Comparison of ENCODE assay signal across 1 cellular context in the genomic region with DNA sequence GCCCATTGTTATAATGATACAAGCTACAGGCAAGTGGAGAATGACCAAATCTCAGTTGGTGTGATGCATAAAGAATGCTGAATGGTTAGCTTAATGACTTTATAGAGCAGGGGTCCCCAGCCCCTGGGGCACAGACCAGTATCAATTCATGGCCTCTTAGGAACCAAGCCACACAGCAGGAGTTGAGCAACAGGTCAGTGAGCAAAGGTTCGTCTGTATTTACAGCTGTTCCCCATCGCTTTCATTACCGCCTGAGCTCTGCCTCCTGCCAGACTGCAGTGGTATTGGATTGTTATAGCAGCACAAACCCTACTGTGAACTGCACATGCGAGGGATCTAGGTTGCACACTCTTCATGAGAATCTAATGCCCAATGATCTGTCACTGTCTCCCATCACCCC.
TF ChIP-seq lines count a peak whose summit lies in the region.

No MANE protein-coding gene starts in this region.

TF ChIP-seq in HepG2, 621 proteins besides CTCF, POLR2A, EP300 and RAD21 (continued from another document and continues in another):
- TF ChIP-seq, protein P1, sequence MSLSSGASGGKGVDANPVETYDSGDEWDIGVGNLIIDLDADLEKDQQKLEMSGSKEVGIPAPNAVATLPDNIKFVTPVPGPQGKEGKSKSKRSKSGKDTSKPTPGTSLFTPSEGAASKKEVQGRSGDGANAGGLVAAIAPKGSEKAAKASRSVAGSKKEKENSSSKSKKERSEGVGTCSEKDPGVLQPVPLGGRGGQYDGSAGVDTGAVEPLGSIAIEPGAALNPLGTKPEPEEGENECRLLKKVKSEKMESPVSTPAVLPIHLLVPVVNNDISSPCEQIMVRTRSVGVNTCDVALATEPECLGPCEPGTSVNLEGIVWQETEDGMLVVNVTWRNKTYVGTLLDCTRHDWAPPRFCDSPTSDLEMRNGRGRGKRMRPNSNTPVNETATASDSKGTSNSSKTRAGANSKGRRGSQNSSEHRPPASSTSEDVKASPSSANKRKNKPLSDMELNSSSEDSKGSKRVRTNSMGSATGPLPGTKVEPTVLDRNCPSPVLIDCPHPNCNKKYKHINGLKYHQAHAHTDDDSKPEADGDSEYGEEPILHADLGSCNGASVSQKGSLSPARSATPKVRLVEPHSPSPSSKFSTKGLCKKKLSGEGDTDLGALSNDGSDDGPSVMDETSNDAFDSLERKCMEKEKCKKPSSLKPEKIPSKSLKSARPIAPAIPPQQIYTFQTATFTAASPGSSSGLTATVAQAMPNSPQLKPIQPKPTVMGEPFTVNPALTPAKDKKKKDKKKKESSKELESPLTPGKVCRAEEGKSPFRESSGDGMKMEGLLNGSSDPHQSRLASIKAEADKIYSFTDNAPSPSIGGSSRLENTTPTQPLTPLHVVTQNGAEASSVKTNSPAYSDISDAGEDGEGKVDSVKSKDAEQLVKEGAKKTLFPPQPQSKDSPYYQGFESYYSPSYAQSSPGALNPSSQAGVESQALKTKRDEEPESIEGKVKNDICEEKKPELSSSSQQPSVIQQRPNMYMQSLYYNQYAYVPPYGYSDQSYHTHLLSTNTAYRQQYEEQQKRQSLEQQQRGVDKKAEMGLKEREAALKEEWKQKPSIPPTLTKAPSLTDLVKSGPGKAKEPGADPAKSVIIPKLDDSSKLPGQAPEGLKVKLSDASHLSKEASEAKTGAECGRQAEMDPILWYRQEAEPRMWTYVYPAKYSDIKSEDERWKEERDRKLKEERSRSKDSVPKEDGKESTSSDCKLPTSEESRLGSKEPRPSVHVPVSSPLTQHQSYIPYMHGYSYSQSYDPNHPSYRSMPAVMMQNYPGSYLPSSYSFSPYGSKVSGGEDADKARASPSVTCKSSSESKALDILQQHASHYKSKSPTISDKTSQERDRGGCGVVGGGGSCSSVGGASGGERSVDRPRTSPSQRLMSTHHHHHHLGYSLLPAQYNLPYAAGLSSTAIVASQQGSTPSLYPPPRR (CRISPR knock-in tag; IDR thresholded peaks at IDR 0.05; ENCODE audit: borderline replicate concordance): 0 out of 2 replicates have a peak, but pooled peaks have one; percentile 20
- TF ChIP-seq ZMAT3 (CRISPR knock-in tag; conservative IDR thresholded peaks at IDR 0.05) (no peak), MAFG (CRISPR knock-in tag; IDR thresholded peaks at IDR 0.05) (no peak), ZNF709 (CRISPR knock-in tag; IDR thresholded peaks at IDR 0.05) (no peak), PCBP2 (optimal IDR thresholded peaks at IDR 0.05; ENCODE audit: low read depth, low read length, poor library complexity, severe bottlenecking) (no peak), ZNF776 (CRISPR knock-in tag; IDR thresholded peaks at IDR 0.05) (no peak), ZNF354B (CRISPR knock-in tag; IDR thresholded peaks at IDR 0.05) (no peak), ZC3H13 (CRISPR knock-in tag; IDR thresholded peaks at IDR 0.05) (no peak), MIER2 (CRISPR knock-in tag; IDR thresholded peaks at IDR 0.05) (0 out of 2 replicates have a peak, but pooled peaks have one; percentile 59), ZNF737 (CRISPR knock-in tag; IDR thresholded peaks at IDR 0.05; ENCODE audit: borderline replicate concordance) (no peak), MZF1 (CRISPR knock-in tag; IDR thresholded peaks at IDR 0.05; ENCODE audit: borderline replicate concordance) (no peak), ATF1 (CRISPR knock-in tag; IDR thresholded peaks at IDR 0.05) (no peak), ZFX (CRISPR knock-in tag; IDR thresholded peaks at IDR 0.05; ENCODE audit: low read depth) (peak; percentile 35; the same call in 1 of the 2 replicates), SOX6 (IDR thresholded peaks at IDR 0.05) (no peak), SOX6 (CRISPR knock-in tag; IDR thresholded peaks at IDR 0.05) (peak; percentile 58; the same call in 1 of the 2 replicates), HNF4A (CRISPR knock-in tag; IDR thresholded peaks at IDR 0.05) (peak; percentile 95), KDM5A (IDR thresholded peaks at IDR 0.05; ENCODE audit: borderline replicate concordance, low read length) (no peak), ZNF468 (CRISPR knock-in tag; IDR thresholded peaks at IDR 0.05) (no peak), BORCS8-MEF2B (CRISPR knock-in tag; IDR thresholded peaks at IDR 0.05) (peak; percentile 39; the same call in 1 of the 2 replicates), GATAD1 (CRISPR knock-in tag; IDR thresholded peaks at IDR 0.05) (0 out of 2 replicates have a peak, but pooled peaks have one; percentile 46), NFATC3 (CRISPR knock-in tag; IDR thresholded peaks at IDR 0.05) (no peak), HNF4G (IDR thresholded peaks at IDR 0.05; ENCODE audit: borderline replicate concordance, low read depth, low read length) (peak; percentile 94), HNF4G (CRISPR knock-in tag; IDR thresholded peaks at IDR 0.05; ENCODE audit: borderline replicate concordance, low read depth) (no peak; the same call in 1 of the 2 replicates), HMG20B (CRISPR knock-in tag; conservative IDR thresholded peaks at IDR 0.05) (peak; percentile 58; the same call in 1 of the 2 replicates), PTBP1 (IDR thresholded peaks at IDR 0.05; ENCODE audit: low read depth, low read length, poor library complexity, severe bottlenecking) (no peak), SIX1 (CRISPR knock-in tag; IDR thresholded peaks at IDR 0.05; ENCODE audit: borderline replicate concordance) (no peak), SCMH1 (CRISPR knock-in tag; IDR thresholded peaks at IDR 0.05; ENCODE audit: borderline replicate concordance) (no peak), SRSF4 (IDR thresholded peaks at IDR 0.05; ENCODE audit: low read depth, low read length, poor library complexity, severe bottlenecking) (no peak), TARDBP (CRISPR knock-in tag; IDR thresholded peaks at IDR 0.05) (peak; percentile 71; the same call in 1 of the 2 replicates), ZNF607 (CRISPR knock-in tag; IDR thresholded peaks at IDR 0.05; ENCODE audit: borderline replicate concordance) (no peak), AKAP8 (CRISPR knock-in tag; IDR thresholded peaks at IDR 0.05) (no peak), ZNF317 (CRISPR knock-in tag; IDR thresholded peaks at IDR 0.05) (0 out of 2 replicates have a peak, but pooled peaks have one; percentile 29), ZBTB20 (CRISPR knock-in tag; IDR thresholded peaks at IDR 0.05; ENCODE audit: borderline replicate concordance, low read depth) (no peak), ISX (CRISPR knock-in tag; conservative IDR thresholded peaks at IDR 0.05) (no peak)
- TF ChIP-seq, protein P2, sequence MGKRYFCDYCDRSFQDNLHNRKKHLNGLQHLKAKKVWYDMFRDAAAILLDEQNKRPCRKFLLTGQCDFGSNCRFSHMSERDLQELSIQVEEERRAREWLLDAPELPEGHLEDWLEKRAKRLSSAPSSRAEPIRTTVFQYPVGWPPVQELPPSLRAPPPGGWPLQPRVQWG (CRISPR knock-in tag; IDR thresholded peaks at IDR 0.05; ENCODE audit: borderline replicate concordance, low read depth): no peak
- TF ChIP-seq, protein P3, sequence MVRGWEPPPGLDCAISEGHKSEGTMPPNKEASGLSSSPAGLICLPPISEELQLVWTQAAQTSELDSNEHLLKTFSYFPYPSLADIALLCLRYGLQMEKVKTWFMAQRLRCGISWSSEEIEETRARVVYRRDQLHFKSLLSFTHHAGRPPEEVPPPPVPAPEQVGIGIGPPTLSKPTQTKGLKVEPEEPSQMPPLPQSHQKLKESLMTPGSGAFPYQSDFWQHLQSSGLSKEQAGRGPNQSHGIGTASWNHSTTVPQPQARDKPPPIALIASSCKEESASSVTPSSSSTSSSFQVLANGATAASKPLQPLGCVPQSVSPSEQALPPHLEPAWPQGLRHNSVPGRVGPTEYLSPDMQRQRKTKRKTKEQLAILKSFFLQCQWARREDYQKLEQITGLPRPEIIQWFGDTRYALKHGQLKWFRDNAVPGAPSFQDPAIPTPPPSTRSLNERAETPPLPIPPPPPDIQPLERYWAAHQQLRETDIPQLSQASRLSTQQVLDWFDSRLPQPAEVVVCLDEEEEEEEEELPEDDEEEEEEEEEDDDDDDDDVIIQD (CRISPR knock-in tag; IDR thresholded peaks at IDR 0.05; ENCODE audit: low read depth): peak; percentile 69
- TF ChIP-seq, protein P4, sequence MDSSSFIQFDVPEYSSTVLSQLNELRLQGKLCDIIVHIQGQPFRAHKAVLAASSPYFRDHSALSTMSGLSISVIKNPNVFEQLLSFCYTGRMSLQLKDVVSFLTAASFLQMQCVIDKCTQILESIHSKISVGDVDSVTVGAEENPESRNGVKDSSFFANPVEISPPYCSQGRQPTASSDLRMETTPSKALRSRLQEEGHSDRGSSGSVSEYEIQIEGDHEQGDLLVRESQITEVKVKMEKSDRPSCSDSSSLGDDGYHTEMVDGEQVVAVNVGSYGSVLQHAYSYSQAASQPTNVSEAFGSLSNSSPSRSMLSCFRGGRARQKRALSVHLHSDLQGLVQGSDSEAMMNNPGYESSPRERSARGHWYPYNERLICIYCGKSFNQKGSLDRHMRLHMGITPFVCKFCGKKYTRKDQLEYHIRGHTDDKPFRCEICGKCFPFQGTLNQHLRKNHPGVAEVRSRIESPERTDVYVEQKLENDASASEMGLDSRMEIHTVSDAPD (CRISPR knock-in tag; IDR thresholded peaks at IDR 0.05): no peak
- TF ChIP-seq, protein P5, sequence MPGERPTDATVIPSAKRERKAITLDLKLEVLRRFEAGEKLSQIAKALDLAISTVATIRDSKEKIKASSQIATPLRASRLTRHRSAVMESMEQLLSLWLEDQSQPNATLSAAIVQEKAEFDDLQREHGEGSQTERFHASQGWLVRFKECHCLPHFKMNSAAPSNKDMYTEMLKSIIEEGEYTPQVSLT (CRISPR knock-in tag; IDR thresholded peaks at IDR 0.05; ENCODE audit: borderline replicate concordance, low read depth): no peak
- TF ChIP-seq, protein P6, sequence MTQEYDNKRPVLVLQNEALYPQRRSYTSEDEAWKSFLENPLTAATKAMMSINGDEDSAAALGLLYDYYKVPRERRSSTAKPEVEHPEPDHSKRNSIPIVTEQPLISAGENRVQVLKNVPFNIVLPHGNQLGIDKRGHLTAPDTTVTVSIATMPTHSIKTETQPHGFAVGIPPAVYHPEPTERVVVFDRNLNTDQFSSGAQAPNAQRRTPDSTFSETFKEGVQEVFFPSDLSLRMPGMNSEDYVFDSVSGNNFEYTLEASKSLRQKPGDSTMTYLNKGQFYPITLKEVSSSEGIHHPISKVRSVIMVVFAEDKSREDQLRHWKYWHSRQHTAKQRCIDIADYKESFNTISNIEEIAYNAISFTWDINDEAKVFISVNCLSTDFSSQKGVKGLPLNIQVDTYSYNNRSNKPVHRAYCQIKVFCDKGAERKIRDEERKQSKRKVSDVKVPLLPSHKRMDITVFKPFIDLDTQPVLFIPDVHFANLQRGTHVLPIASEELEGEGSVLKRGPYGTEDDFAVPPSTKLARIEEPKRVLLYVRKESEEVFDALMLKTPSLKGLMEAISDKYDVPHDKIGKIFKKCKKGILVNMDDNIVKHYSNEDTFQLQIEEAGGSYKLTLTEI (CRISPR knock-in tag; conservative IDR thresholded peaks at IDR 0.05): no peak
- TF ChIP-seq, protein P7, sequence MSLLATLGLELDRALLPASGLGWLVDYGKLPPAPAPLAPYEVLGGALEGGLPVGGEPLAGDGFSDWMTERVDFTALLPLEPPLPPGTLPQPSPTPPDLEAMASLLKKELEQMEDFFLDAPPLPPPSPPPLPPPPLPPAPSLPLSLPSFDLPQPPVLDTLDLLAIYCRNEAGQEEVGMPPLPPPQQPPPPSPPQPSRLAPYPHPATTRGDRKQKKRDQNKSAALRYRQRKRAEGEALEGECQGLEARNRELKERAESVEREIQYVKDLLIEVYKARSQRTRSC (CRISPR knock-in tag; IDR thresholded peaks at IDR 0.05; ENCODE audit: low read depth): no peak
- TF ChIP-seq, protein P8, sequence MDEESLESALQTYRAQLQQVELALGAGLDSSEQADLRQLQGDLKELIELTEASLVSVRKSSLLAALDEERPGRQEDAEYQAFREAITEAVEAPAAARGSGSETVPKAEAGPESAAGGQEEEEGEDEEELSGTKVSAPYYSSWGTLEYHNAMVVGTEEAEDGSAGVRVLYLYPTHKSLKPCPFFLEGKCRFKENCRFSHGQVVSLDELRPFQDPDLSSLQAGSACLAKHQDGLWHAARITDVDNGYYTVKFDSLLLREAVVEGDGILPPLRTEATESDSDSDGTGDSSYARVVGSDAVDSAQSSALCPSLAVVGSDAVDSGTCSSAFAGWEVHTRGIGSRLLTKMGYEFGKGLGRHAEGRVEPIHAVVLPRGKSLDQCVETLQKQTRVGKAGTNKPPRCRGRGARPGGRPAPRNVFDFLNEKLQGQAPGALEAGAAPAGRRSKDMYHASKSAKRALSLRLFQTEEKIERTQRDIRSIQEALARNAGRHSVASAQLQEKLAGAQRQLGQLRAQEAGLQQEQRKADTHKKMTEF (CRISPR knock-in tag; IDR thresholded peaks at IDR 0.05): peak; percentile 40; the same call in 1 of the 2 replicates
- TF ChIP-seq, protein P9, sequence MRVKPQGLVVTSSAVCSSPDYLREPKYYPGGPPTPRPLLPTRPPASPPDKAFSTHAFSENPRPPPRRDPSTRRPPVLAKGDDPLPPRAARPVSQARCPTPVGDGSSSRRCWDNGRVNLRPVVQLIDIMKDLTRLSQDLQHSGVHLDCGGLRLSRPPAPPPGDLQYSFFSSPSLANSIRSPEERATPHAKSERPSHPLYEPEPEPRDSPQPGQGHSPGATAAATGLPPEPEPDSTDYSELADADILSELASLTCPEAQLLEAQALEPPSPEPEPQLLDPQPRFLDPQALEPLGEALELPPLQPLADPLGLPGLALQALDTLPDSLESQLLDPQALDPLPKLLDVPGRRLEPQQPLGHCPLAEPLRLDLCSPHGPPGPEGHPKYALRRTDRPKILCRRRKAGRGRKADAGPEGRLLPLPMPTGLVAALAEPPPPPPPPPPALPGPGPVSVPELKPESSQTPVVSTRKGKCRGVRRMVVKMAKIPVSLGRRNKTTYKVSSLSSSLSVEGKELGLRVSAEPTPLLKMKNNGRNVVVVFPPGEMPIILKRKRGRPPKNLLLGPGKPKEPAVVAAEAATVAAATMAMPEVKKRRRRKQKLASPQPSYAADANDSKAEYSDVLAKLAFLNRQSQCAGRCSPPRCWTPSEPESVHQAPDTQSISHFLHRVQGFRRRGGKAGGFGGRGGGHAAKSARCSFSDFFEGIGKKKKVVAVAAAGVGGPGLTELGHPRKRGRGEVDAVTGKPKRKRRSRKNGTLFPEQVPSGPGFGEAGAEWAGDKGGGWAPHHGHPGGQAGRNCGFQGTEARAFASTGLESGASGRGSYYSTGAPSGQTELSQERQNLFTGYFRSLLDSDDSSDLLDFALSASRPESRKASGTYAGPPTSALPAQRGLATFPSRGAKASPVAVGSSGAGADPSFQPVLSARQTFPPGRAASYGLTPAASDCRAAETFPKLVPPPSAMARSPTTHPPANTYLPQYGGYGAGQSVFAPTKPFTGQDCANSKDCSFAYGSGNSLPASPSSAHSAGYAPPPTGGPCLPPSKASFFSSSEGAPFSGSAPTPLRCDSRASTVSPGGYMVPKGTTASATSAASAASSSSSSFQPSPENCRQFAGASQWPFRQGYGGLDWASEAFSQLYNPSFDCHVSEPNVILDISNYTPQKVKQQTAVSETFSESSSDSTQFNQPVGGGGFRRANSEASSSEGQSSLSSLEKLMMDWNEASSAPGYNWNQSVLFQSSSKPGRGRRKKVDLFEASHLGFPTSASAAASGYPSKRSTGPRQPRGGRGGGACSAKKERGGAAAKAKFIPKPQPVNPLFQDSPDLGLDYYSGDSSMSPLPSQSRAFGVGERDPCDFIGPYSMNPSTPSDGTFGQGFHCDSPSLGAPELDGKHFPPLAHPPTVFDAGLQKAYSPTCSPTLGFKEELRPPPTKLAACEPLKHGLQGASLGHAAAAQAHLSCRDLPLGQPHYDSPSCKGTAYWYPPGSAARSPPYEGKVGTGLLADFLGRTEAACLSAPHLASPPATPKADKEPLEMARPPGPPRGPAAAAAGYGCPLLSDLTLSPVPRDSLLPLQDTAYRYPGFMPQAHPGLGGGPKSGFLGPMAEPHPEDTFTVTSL (CRISPR knock-in tag; IDR thresholded peaks at IDR 0.05; ENCODE audit: borderline replicate concordance): peak; percentile 81
